10 cellular contexts compared by ENCODE assay signal in the genomic region with DNA sequence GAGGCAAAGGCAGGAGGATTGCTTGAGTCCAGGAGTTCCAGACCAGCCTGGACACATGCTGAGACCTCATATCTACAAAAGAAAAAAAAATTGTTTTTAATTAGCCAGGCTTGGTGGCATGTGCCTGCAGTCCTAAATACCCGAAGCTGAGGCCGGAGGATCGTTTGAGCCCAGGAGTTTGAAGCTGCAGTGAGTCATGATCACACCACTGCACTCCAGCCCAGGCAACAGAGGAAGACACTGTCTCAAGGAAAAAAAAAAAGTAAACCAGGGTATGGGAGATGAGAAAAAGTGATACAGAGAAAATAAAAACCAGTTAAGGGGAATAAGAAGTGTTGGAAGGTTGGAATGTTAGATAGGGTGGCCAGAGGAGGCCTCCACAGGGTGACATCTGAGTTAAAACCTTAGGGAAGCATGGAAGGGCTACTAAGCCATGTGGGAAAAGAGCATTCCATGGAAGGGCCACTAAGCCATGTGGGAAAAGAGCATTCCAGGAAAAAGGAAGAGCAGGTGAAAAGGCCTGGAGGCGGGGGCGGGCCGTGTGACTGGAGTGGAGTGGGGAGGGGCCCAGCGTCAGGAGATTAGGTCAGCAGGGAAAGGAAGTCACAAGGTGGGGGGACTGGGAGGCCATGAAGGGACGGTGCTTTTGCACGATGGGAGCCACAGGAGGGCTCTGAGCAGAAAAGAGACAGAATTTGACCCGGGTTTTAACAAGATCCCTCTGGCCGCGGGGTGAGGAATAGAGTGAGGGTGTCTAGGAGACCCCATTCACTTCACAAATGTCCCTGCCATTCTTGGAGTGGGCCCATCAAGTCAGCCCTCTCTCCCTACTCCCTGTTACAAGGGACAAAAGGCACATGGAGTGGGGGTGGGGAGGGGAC. TPM values are rescaled to one million over a fixed set of nuclear protein-coding genes. Genes with fewer than 3 reads are reported as not detected.
DNase-seq lines count a peak whose midpoint lies in the region; ATAC-seq and TF ChIP-seq lines count a peak whose summit lies in the region.
"Had no signal": no experiment of that assay in that cellular context is flagged by ENCODE, and none has a peak within 500 bp of the region (broad histone marks: within the 10 kb centered on the region; RNA-seq: fewer than 3 reads in every experiment).

No MANE protein-coding gene starts in this region.

- in situ Hi-C loops in astrocyte of the spinal cord (cut with HindIII; ENCODE audit: low sequenced_read_pairs), result no loop called here

- H3K4me3 ChIP-seq in AG10803 (ENCODE audit: low read length) (no peak overlapping the region), astrocyte of the spinal cord (ENCODE audit: low read depth, low read length) (no peak overlapping the region)

- peak overlapping the region in 1 of 2 donors; percentile 8 for H3K27ac Mint-ChIP-seq in activated naive CD4-positive, alpha-beta T cell treated with anti-CD3 and anti-CD28 coated beads, Interleukin-2, amount 50 U/mL, for 72 hours

- H3K36me3 Mint-ChIP-seq in activated naive CD4-positive, alpha-beta T cell treated with anti-CD3 and anti-CD28 coated beads, Interleukin-2, amount 50 U/mL, for 72 hours, result no peaks in the 10 kb centered on the region

- DNase-seq in AG10803 (ENCODE audit: low read depth), result peak; percentile 46
- DNase-seq in LHCN-M2 (ENCODE audit: low read depth), result peak; percentile 60
- DNase-seq in astrocyte of the spinal cord (ENCODE audit: low read depth, low spot score), result peak; percentile 41
- peak; percentile 77 for DNase-seq in islet precursor cell
- DNase-seq in activated effector memory CD4-positive, alpha-beta T cell treated with Interleukin-2 at 50 U/mL for 16 hours, result no peak
- no peak for DNase-seq in NCI-H510A (lab: John Stamatoyannopoulos, UW)
- no peak for DNase-seq in activated naive CD4-positive, alpha-beta T cell treated with anti-CD3 and anti-CD28 coated beads, Interleukin-2, amount 50 U/mL, for 72 hours (ENCODE audit: low spot score in 2 of 2)
- DNase-seq in stimulated activated CD4-positive, alpha-beta T cell treated with anti-CD3 and anti-CD28 coated beads, Interleukin-4, amount 100 ng/mL, for 4 hours, result no peak
- DNase-seq: activated CD4-positive, alpha-beta T cell treated with anti-CD3 and anti-CD28 coated beads, Interleukin-2, amount 50 U/mL, for 4 hours; NCI-H1417 treated with DMSO at 0.1 percent for 48 hours had no signal

- TF ChIP-seq CTCF in AG10803 (conservative IDR thresholded peaks at IDR 0.05; ENCODE audit: low read length) (no peak), astrocyte of the spinal cord (IDR thresholded peaks at IDR 0.05; ENCODE audit: low read depth, low read length) (no peak)

- no peaks in the 10 kb centered on the region for H3K9me3 Mint-ChIP-seq in activated naive CD4-positive, alpha-beta T cell treated with anti-CD3 and anti-CD28 coated beads, Interleukin-2, amount 50 U/mL, for 72 hours

- ATAC-seq in activated naive CD4-positive, alpha-beta T cell treated with anti-CD3 and anti-CD28 coated beads, Interleukin-2, amount 50 U/mL, for 72 hours, result no peak

RNA-seq across cellular contexts. Expression of a gene that starts 18.3 kb away (rescaled TPM):
- not detected in 2 replicates for total RNA-seq in LHCN-M2 (2014; rRNA removed)
- 0.22 TPM for polyA plus RNA-seq in LHCN-M2 (2012)
- 1 to 10 TPM in 1 of 2 donors, under 1 TPM in 1; 0.25 to 3.0 TPM for total RNA-seq in activated naive CD4-positive, alpha-beta T cell treated with anti-CD3 and anti-CD28 coated beads, Interleukin-2, amount 50 U/mL, for 72 hours

RNA-seq across cellular contexts. Expression of a gene that starts 53.7 kb away (rescaled TPM):
- total RNA-seq in LHCN-M2 (2014; rRNA removed), result 38.9 and 43.3 TPM in 2 replicates
- 23.7 TPM for polyA plus RNA-seq in LHCN-M2 (2012)
- total RNA-seq in activated naive CD4-positive, alpha-beta T cell treated with anti-CD3 and anti-CD28 coated beads, Interleukin-2, amount 50 U/mL, for 72 hours, result 10 to 100 TPM; 23.4 to 44.3 TPM

Comparison
In these comparisons a context has a peak if more than half of its experiments do, and no peak if none do; other contexts are left out.
1. DNase-seq: peak in AG10803 (single experiment), LHCN-M2 (single experiment), astrocyte of the spinal cord (single experiment) and islet precursor cell (single experiment); none in activated effector memory CD4-positive, alpha-beta T cell treated with Interleukin-2 at 50 U/mL for 16 hours (single experiment), NCI-H510A (single experiment), activated naive CD4-positive, alpha-beta T cell treated with anti-CD3 and anti-CD28 coated beads, Interleukin-2, amount 50 U/mL, for 72 hours (0 of 2) and stimulated activated CD4-positive, alpha-beta T cell treated with anti-CD3 and anti-CD28 coated beads, Interleukin-4, amount 100 ng/mL, for 4 hours (0 of 2).